8 cellular contexts compared by ENCODE assay signal in the genomic region with DNA sequence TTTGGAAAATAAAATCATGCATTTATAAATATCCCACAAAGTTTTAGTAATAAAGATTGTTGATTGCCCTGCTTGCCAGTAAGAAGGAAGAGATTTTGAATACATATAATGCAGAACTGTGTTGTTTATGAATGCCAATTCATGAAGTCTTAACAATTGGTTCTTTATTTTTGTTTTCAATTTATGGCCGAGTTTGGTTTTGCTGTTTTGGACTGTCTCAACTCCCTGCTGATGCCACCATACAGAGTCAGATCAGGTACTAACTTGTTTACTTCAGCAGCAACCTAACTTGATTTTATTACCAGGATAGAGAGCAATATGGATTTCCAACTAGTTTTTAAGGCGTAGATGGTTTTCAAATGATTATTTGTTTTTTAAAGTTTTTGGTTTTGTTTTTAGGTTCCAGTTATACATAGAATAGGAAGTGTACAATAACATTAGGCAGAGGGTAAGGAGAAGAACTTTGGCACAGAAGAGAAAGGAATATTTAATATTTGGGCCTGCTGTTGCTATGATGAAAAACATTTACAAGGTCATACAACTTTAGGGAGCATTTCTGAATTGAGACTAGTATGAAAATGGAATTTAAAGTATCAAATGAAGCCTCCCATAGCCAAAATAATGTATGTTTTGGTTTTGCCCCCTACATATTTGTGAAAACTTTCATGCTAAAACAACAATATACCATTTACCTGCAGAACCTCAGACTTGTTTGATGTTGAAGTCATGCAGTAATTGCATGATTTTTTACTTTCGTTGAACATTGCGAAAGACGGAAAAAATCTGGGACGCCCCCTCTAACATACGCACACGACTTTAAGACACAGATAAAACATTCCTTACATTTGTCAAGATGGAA. TPM values are rescaled to one million over a fixed set of nuclear protein-coding genes. Genes with fewer than 3 reads are reported as not detected.
DNase-seq lines count a peak whose midpoint lies in the region; ATAC-seq and TF ChIP-seq lines count a peak whose summit lies in the region.

No MANE protein-coding gene starts in this region.

- peak overlapping the region; percentile 68 for H3K4me3 ChIP-seq in BE2C (ENCODE audit: low read depth, low read length)
- H3K4me3 ChIP-seq in lower lobe of right lung = peak overlapping the region; percentile 70
- H3K4me3 ChIP-seq in tibial nerve = peak overlapping the region; percentile 60 to 95 (median 89)

- H3K36me3 ChIP-seq in BE2C (no peaks in the 10 kb centered on the region), lower lobe of right lung (peaks cover 13% of the 10 kb centered on the region), tibial nerve (no peaks in the 10 kb centered on the region)

- H3K27ac ChIP-seq in lower lobe of right lung = peak overlapping the region; percentile 93
- H3K27ac ChIP-seq in tibial nerve = peak overlapping the region; percentile 89 to 98 (median 98)

- H3K27me3 Mint-ChIP-seq in IgD-negative memory B cell = no peaks in the 10 kb centered on the region
- H3K27me3 Mint-ChIP-seq in MCF 10A (ENCODE audit: insufficient read depth, unreplicated experiment) = no peaks in the 10 kb centered on the region

- H3K27me3 ChIP-seq in BE2C (no peaks in the 10 kb centered on the region), lower lobe of right lung (ENCODE audit: low read depth) (no peaks in the 10 kb centered on the region), tibial nerve (no peaks in the 10 kb centered on the region)

- TF ChIP-seq CTCF in BE2C (IDR thresholded peaks at IDR 0.05; ENCODE audit: low read depth, low read length) (no peak), MCF 10A (IDR thresholded peaks at IDR 0.05; ENCODE audit: unreplicated experiment) (no peak), lower lobe of right lung (IDR thresholded peaks at IDR 0.05) (no peak), tibial nerve (IDR thresholded peaks at IDR 0.05) (no peak)

- no peak for DNase-seq in BE2C
- DNase-seq in MCF 10A (ENCODE audit: unreplicated experiment) = no peak
- DNase-seq in lower lobe of right lung = no peak
- no peak for DNase-seq in tibial nerve (ENCODE audit: low spot score in 2 of 2)
- DNase-seq in 8988T = no peak
- no peak for DNase-seq in iPS-NIHi7 (ENCODE audit: extremely low spot score)
- no peak for DNase-seq in kidney tubule cell (ENCODE audit: low spot score)

- no peaks in the 10 kb centered on the region for H3K4me1 ChIP-seq in BE2C
- peaks cover 21% of the 10 kb centered on the region for H3K4me1 ChIP-seq in lower lobe of right lung
- peaks cover 0 to 31% (median 12%) of the 10 kb centered on the region in 4 donors for H3K4me1 ChIP-seq in tibial nerve

- H3K4me1 Mint-ChIP-seq in IgD-negative memory B cell (peaks cover 14 to 23% (median 20%) of the 10 kb centered on the region in 3 donors), MCF 10A (ENCODE audit: insufficient read depth, unreplicated experiment) (peaks cover 19% of the 10 kb centered on the region)

- intact Hi-C loops in MCF 10A (cut with micrococcal nuclease) = loop anchor here (5.0 kb wide), 1 partner anchor 167 kb away; no protein-coding TSS in a partner anchor
- intact Hi-C loops in lower lobe of right lung (cut with DNase I) = no loop called here

- WGBS in tibial nerve, 2 donors = 10 to 20% methylated on average over 8 of the region's 8 CpGs

- no peak for TF ChIP-seq EP300 in tibial nerve (IDR thresholded peaks at IDR 0.05)

- H3K9me3 Mint-ChIP-seq in IgD-negative memory B cell (no peaks in the 10 kb centered on the region), MCF 10A (ENCODE audit: unreplicated experiment) (no peaks in the 10 kb centered on the region)

- peak overlapping the region; percentile 87 to 98 (median 97) for H3K4me3 Mint-ChIP-seq in IgD-negative memory B cell
- H3K4me3 Mint-ChIP-seq in MCF 10A (ENCODE audit: unreplicated experiment) = peak overlapping the region; percentile 94

- peak overlapping the region; percentile 97 to 99 (median 98) for H3K27ac Mint-ChIP-seq in IgD-negative memory B cell
- peak overlapping the region; percentile 98 for H3K27ac Mint-ChIP-seq in MCF 10A (ENCODE audit: low read depth, unreplicated experiment)

- POLR2A ChIA-PET in MCF 10A (lab: Yijun Ruan, JAX) = interaction anchor here (0.7 to 4.6 kb wide), 26 partner anchors 11 to 383 kb away, joined by 3 to 104 read pairs (median 5); a partner anchor contains a TSS

- BruUV-seq in MCF 10A (replicated peaks; lab: Mats Ljungman, UMichigan) = TSS peak; percentile 86

- no peaks in the 10 kb centered on the region for H3K36me3 Mint-ChIP-seq in IgD-negative memory B cell
- no peaks in the 10 kb centered on the region for H3K36me3 Mint-ChIP-seq in MCF 10A (ENCODE audit: insufficient read depth, unreplicated experiment)

- peak in 1 of 2 donors; percentile 2 for ATAC-seq in lower lobe of right lung

- H3K9me3 ChIP-seq in BE2C (no peaks in the 10 kb centered on the region), lower lobe of right lung (no peaks in the 10 kb centered on the region), tibial nerve (no peaks in the 10 kb centered on the region)

- no peak for TF ChIP-seq POLR2A in tibial nerve (IDR thresholded peaks at IDR 0.05)

- CTCF ChIA-PET in MCF 10A (lab: Yijun Ruan, JAX) = interaction anchor here (0.6 to 2.3 kb wide), 2 partner anchors 259 to 376 kb away, joined by 3 to 11 read pairs; no protein-coding TSS in a partner anchor

RNA-seq across cellular contexts. Expression of a gene that starts 0.9 kb away (rescaled TPM):
- polyA plus RNA-seq in BE2C (2012; ENCODE audit: insufficient read depth, insufficient read length, low read depth) = 42.1 TPM
- 41.1 TPM for polyA plus RNA-seq in IgD-negative memory B cell
- total RNA-seq in MCF 10A (2022) (73.9 and 74.6 TPM in 2 replicates), lower lobe of right lung (104 TPM), tibial nerve (10 to 100 TPM; 24.0 to 74.1 (median 46.3) TPM)
